Comparison of ENCODE assay signal across 18 cellular contexts in genomic region chr7:130087364-130087763, GRCh38.
"Had no signal": no experiment of that assay in that cellular context is flagged by ENCODE, and none has a peak within 500 bp of the region (broad histone marks: within the 10 kb centered on the region; RNA-seq: fewer than 3 reads in every experiment).

No MANE protein-coding gene starts in this region.

- H3K27me3 Mint-ChIP-seq: activated naive CD8-positive, alpha-beta T cell had no signal

- H3K9me3 Mint-ChIP-seq: activated T-helper 1 cell treated with anti-CD3 and anti-CD28 coated beads, Interleukin-12 subunit alpha, Interleukin-12 subunit beta, Interleukin-2, Interleukin-4 antibody, amounts not matched to agents 30 ng/mL and 10 ng/mL and 1 ng/mL, durations not matched to agents 14 hours and 24 hours and 36 hours had no signal

- DNase-seq: activated CD4-positive, alpha-beta T cell treated with anti-CD3 and anti-CD28 coated beads, Interleukin-2, amount 50 U/mL, for 4 hours; amniotic stem cell; dermis blood vessel endothelial cell; gastrocnemius medialis; head of caudate nucleus; psoas muscle; right cardiac atrium; stimulated activated CD4-positive, alpha-beta T cell treated with anti-CD3 and anti-CD28 coated beads, Interleukin-4, amount 100 ng/mL, for 1 hour; T-helper 2 cell; testis; upper lobe of right lung; WERI-Rb-1 had no signal

- H3K4me3 ChIP-seq: cardiac muscle cell, gastrocnemius medialis, lung, psoas muscle, skin epidermis, testis, upper lobe of right lung had no signal

- H3K4me3 Mint-ChIP-seq: activated naive CD8-positive, alpha-beta T cell; activated T-helper 1 cell treated with anti-CD3 and anti-CD28 coated beads, Interleukin-12 subunit alpha, Interleukin-12 subunit beta, Interleukin-2, Interleukin-4 antibody, amounts not matched to agents 30 ng/mL and 10 ng/mL and 1 ng/mL, durations not matched to agents 14 hours and 24 hours and 36 hours had no signal

- ATAC-seq: gastrocnemius medialis, left lobe of liver, psoas muscle, right cardiac atrium, upper lobe of right lung had no signal

- H3K27ac Mint-ChIP-seq: activated naive CD8-positive, alpha-beta T cell; activated T-helper 1 cell treated with anti-CD3 and anti-CD28 coated beads, Interleukin-12 subunit alpha, Interleukin-12 subunit beta, Interleukin-2, Interleukin-4 antibody, amounts not matched to agents 30 ng/mL and 10 ng/mL and 1 ng/mL, durations not matched to agents 14 hours and 24 hours and 36 hours had no signal
